Comparison of ENCODE assay signal across 20 cellular contexts in the genomic region with DNA sequence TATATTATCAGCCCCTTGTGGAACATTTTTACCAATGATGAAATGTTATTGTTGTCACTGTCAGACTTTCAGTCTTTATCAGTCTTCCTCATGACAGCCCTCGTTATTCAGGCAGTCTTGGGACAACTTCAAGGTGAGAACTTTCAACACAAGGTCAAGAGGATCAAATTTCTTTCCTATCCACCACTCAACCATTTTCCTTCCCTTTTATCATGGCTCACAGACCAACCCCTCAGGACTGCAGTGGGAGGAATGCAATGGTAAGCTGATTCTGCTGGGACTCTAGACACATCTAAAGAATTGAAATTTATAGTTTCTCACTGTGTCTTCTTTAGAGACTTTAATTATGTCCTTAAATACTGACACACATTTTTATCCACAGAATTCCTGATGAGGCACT.
"Had no signal": no experiment of that assay in that cellular context is flagged by ENCODE, and none has a peak within 500 bp of the region (broad histone marks: within the 10 kb centered on the region; RNA-seq: fewer than 3 reads in every experiment).

No MANE protein-coding gene starts in this region.

- H3K36me3 ChIP-seq: MG63 had no signal

- H3K4me2 ChIP-seq: SK-N-SH had no signal

- H3K27me3 ChIP-seq: MG63 had no signal

- DNase-seq: IMR-90, Karpas-422, KG1, MG63, NCI-H1092, NCI-H1105 treated with DMSO at 0.1 percent for 48 hours, NCI-H1417 treated with DMSO at 0.1 percent for 48 hours, NCI-H146, NCI-H1694 treated with DMSO at 0.1 percent for 48 hours, NCI-H1930, NCI-H2081, NCI-H2107, NCI-H2171 treated with DMSO at 0.1 percent for 48 hours, NCI-H524, NCI-H69, NCI-H774, PC-3, SHP77, SK-N-SH had no signal

- H3K27ac ChIP-seq: RWPE1 had no signal

- H3K4me3 ChIP-seq: MG63 had no signal

- H3K9ac ChIP-seq: SK-N-SH had no signal

- H3K9me3 ChIP-seq: MG63, SK-N-SH had no signal
